19 cellular contexts compared by ENCODE assay signal in genomic region chr9:120707170-120707569, GRCh38.
"Had no signal": no experiment of that assay in that cellular context is flagged by ENCODE, and none has a peak within 500 bp of the region (broad histone marks: within the 10 kb centered on the region; RNA-seq: fewer than 3 reads in every experiment).

No MANE protein-coding gene starts in this region.

- H3K27me3 ChIP-seq: adrenal gland had no signal

- H3K36me3 ChIP-seq: adrenal gland, WERI-Rb-1 had no signal

- H3K9me3 Mint-ChIP-seq: activated CD8-positive, alpha-beta T cell treated with anti-CD3 and anti-CD28 coated beads for 36 hours; activated naive CD8-positive, alpha-beta T cell treated with anti-CD3 and anti-CD28 coated beads, Interleukin-2, amount 10 ng/mL, durations not matched to agents 7 days and 5 days; activated T-cell treated with anti-CD3 and anti-CD28 coated beads, Interleukin-2, amount 50 U/mL, for 72 hours had no signal

- H3K4me3 Mint-ChIP-seq: activated CD8-positive, alpha-beta T cell treated with anti-CD3 and anti-CD28 coated beads for 36 hours; activated naive CD8-positive, alpha-beta T cell treated with anti-CD3 and anti-CD28 coated beads, Interleukin-2, amount 10 ng/mL, durations not matched to agents 7 days and 5 days; activated T-cell treated with anti-CD3 and anti-CD28 coated beads, Interleukin-2, amount 50 U/mL, for 72 hours had no signal

- FAIRE-seq: RCC 7860 had no signal

- DNase-seq: activated CD4-positive, alpha-beta T cell treated with anti-CD3 and anti-CD28 coated beads for 4 hours; activated CD8-positive, alpha-beta memory T cell treated with anti-CD3 and anti-CD28 coated beads, Interleukin-2, amount 50 U/mL, for 4 hours; activated CD8-positive, alpha-beta T cell treated with anti-CD3 and anti-CD28 coated beads for 36 hours; activated naive CD4-positive, alpha-beta T cell treated with anti-CD3 and anti-CD28 coated beads, Interleukin-2, amount 50 U/mL, for 16 hours; activated naive CD8-positive, alpha-beta T cell treated with anti-CD3 and anti-CD28 coated beads, Interleukin-2, amount 10 ng/mL, durations not matched to agents 7 days and 5 days; activated T-cell treated with anti-CD3 and anti-CD28 coated beads, Interleukin-2, amount 50 U/mL, for 72 hours; adrenal gland; anterior cingulate cortex; caudate nucleus; NCI-H1048; NCI-H2029; NCI-H2107; NCI-H446; NCI-H524; PC-3; SHP77 treated with DMSO at 0.1 percent for 48 hours; WERI-Rb-1 had no signal

- H3K27me3 Mint-ChIP-seq: activated CD8-positive, alpha-beta T cell treated with anti-CD3 and anti-CD28 coated beads for 36 hours; activated naive CD8-positive, alpha-beta T cell treated with anti-CD3 and anti-CD28 coated beads, Interleukin-2, amount 10 ng/mL, durations not matched to agents 7 days and 5 days had no signal

- ATAC-seq: activated CD4-positive, CD25-positive, alpha-beta regulatory T cell treated with anti-CD3 and anti-CD28 coated beads, Interleukin-2, amount 50 U/mL, for 24 hours; activated CD8-positive, alpha-beta T cell treated with anti-CD3 and anti-CD28 coated beads for 36 hours; activated T-cell treated with anti-CD3 and anti-CD28 coated beads, Interleukin-2, amount 50 U/mL, for 72 hours; PC-3 had no signal

- H3K27ac ChIP-seq: adrenal gland, WERI-Rb-1 had no signal

- H3K4me3 ChIP-seq: adrenal gland had no signal

- H3K27ac Mint-ChIP-seq: activated CD8-positive, alpha-beta T cell treated with anti-CD3 and anti-CD28 coated beads for 36 hours; activated naive CD8-positive, alpha-beta T cell treated with anti-CD3 and anti-CD28 coated beads, Interleukin-2, amount 10 ng/mL, durations not matched to agents 7 days and 5 days; activated T-cell treated with anti-CD3 and anti-CD28 coated beads, Interleukin-2, amount 50 U/mL, for 72 hours had no signal

- H3K9me3 ChIP-seq: adrenal gland had no signal
